ENCODE assay signal across 21 cellular contexts in the genomic region with DNA sequence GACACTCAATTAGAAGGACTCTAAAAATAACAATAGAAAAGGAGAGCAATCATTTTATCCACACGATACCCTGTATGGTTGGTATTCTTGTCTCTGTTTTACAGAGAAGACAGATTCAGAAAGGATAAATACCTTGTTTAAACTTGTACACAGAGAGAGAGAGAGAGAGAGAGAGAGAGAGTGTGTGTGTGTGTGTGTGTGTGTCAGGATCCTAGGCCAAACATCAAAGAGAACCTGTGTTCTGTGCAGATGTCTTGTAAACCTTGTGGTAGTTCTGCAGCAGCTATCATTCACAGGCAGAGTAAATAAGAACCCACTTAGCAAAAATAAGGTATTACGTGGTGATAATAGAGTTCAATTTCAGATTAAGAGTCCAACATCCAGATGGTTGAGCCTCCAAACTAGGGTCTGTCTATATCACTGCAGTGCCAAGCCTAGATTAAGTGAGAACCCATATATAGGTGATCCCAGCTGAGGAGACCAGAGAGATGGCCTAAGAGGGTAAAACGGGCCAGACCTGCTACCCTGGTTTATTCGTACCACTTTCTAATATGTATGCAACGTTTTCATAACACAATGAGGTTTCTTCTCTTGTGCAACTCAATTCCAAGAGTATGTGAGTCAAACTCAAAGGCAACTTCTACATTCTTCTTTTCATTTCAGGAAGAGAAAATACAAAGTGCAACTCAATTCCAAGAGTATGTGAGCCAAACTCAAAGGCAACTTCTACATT.
"Had no signal": no experiment of that assay in that cellular context is flagged by ENCODE, and none has a peak within 500 bp of the region (broad histone marks: within the 10 kb centered on the region; RNA-seq: fewer than 3 reads in every experiment).

No MANE protein-coding gene starts in this region.

- H3K4me3 ChIP-seq: body of pancreas, coronary artery, esophagus muscularis mucosa, left ventricle myocardium inferior, mucosa of descending colon, transverse colon had no signal

- H3K36me3 ChIP-seq: esophagus muscularis mucosa, left ventricle myocardium inferior, neutrophil, transverse colon had no signal

- H3K9me3 Mint-ChIP-seq: activated B cell treated with CpG ODN at 0.5 μM for 24 hours; activated CD4-positive, alpha-beta T cell treated with anti-CD3 and anti-CD28 coated beads, Interleukin-2, amount 10 ng/mL, durations not matched to agents 24 days and 14 days; activated T-cell treated with anti-CD3 and anti-CD28 coated beads, Interleukin-2, amount 50 U/mL, for 72 hours; memory B cell; naive thymus-derived CD4-positive, alpha-beta T cell; T-helper 1 cell treated with Interleukin-12 subunit alpha and Interleukin-12 subunit beta and Interleukin-4 antibody, amounts not matched to agents 30 μg/mL and 1 μg/mL, for 36 hours had no signal

- H3K27ac ChIP-seq: body of pancreas, left ventricle myocardium inferior, neutrophil had no signal

- DNase-seq: activated B cell treated with CpG ODN at 0.5 μM for 24 hours; activated CD8-positive, alpha-beta memory T cell treated with anti-CD3 and anti-CD28 coated beads, Interleukin-2, amount 50 U/mL, for 4 hours; activated gamma-delta T cell; activated T-cell treated with anti-CD3 and anti-CD28 coated beads, Interleukin-2, amount 50 U/mL, for 72 hours; glutamatergic neuron; kidney; left ventricle myocardium inferior; stimulated activated CD4-positive, alpha-beta T cell treated with anti-CD3 and anti-CD28 coated beads, Interleukin-2, amount 100 ng/mL, for 48 hours; transverse colon had no signal

- H3K27me3 ChIP-seq: esophagus muscularis mucosa, transverse colon had no signal

- ATAC-seq: activated CD8-positive, alpha-beta T cell treated with anti-CD3 and anti-CD28 coated beads, Interleukin-2, amount 10 ng/mL, durations not matched to agents 7 days and 5 days; activated T-cell treated with anti-CD3 and anti-CD28 coated beads, Interleukin-2, amount 50 U/mL, for 72 hours; body of pancreas; mucosa of descending colon; stimulated activated memory B cell treated with anti-CD40 and anti-IgM and Interleukin-4, amounts not matched to agents 10 μg/mL and 1 μg/mL and 100 μg/mL, for 72 hours had no signal

- H3K36me3 Mint-ChIP-seq: activated naive CD8-positive, alpha-beta T cell; memory B cell; naive thymus-derived CD4-positive, alpha-beta T cell; stimulated activated memory B cell treated with anti-CD40 and anti-IgM and Interleukin-4, amounts not matched to agents 10 μg/mL and 1 μg/mL and 100 μg/mL, for 72 hours had no signal

- FAIRE-seq: kidney had no signal

- H3K4me3 Mint-ChIP-seq: activated B cell treated with CpG ODN at 0.5 μM for 24 hours; activated CD4-positive, alpha-beta T cell treated with anti-CD3 and anti-CD28 coated beads, Interleukin-2, amount 10 ng/mL, durations not matched to agents 24 days and 14 days; activated CD8-positive, alpha-beta T cell treated with anti-CD3 and anti-CD28 coated beads, Interleukin-2, amount 10 ng/mL, durations not matched to agents 7 days and 5 days; activated naive CD8-positive, alpha-beta T cell; activated T-cell treated with anti-CD3 and anti-CD28 coated beads, Interleukin-2, amount 50 U/mL, for 72 hours; memory B cell; naive thymus-derived CD4-positive, alpha-beta T cell; stimulated activated memory B cell treated with anti-CD40 and anti-IgM and Interleukin-4, amounts not matched to agents 10 μg/mL and 1 μg/mL and 100 μg/mL, for 72 hours; T-helper 1 cell treated with Interleukin-12 subunit alpha and Interleukin-12 subunit beta and Interleukin-4 antibody, amounts not matched to agents 30 μg/mL and 1 μg/mL, for 36 hours had no signal

- H3K27ac Mint-ChIP-seq: activated B cell treated with CpG ODN at 0.5 μM for 24 hours; activated CD4-positive, alpha-beta T cell treated with anti-CD3 and anti-CD28 coated beads, Interleukin-2, amount 10 ng/mL, durations not matched to agents 24 days and 14 days; activated CD8-positive, alpha-beta T cell treated with anti-CD3 and anti-CD28 coated beads, Interleukin-2, amount 10 ng/mL, durations not matched to agents 7 days and 5 days; activated naive CD8-positive, alpha-beta T cell; activated T-cell treated with anti-CD3 and anti-CD28 coated beads, Interleukin-2, amount 50 U/mL, for 72 hours; memory B cell; stimulated activated memory B cell treated with anti-CD40 and anti-IgM and Interleukin-4, amounts not matched to agents 10 μg/mL and 1 μg/mL and 100 μg/mL, for 72 hours; T-helper 1 cell treated with Interleukin-12 subunit alpha and Interleukin-12 subunit beta and Interleukin-4 antibody, amounts not matched to agents 30 μg/mL and 1 μg/mL, for 36 hours had no signal

- H3K9me3 ChIP-seq: body of pancreas, esophagus muscularis mucosa, left ventricle myocardium inferior, mucosa of descending colon, neutrophil, transverse colon had no signal
